ENCODE assay signal across 8 cellular contexts in genomic region chrX:154396948-154397887, GRCh38. TPM values are rescaled to one million over a fixed set of nuclear protein-coding genes. Genes with fewer than 3 reads are reported as not detected.
A peak's percentile ranks its signal among the peaks of the same experiment; 100 is the strongest.
DNase-seq lines count a peak whose midpoint lies in the region; FAIRE-seq and TF ChIP-seq lines count a peak whose summit lies in the region.

No MANE protein-coding gene starts in this region.

- no peaks in the 10 kb centered on the region for H3K9me3 ChIP-seq in HAP-1

- FAIRE-seq in GM12891 (lab: Jason Lieb, UNC) (peak; percentile 75), bronchial epithelial cell (lab: Jason Lieb, UNC) (no peak)

- peak; percentile 47 for DNase-seq in GM12891 (ENCODE audit: insufficient read length, low spot score)
- peak; percentile 80 to 91 for DNase-seq in HAP-1 (ENCODE audit: low spot score in 2 of 2)
- no peak for DNase-seq in LNCaP clone FGC (ENCODE audit: low read depth)
- peak in 4 of 5 experiments; percentile 31 to 74 (median 50) for DNase-seq in T-helper 2 cell
- peak; percentile 53 for DNase-seq in bronchial epithelial cell (ENCODE audit: low read depth)
- DNase-seq in kidney epithelial cell (ENCODE audit: low read depth): no peak
- peak; percentile 30 to 64 (median 36) for DNase-seq in stimulated activated CD4-positive, alpha-beta T cell treated with anti-CD3 and anti-CD28 coated beads, Interleukin-12 subunit alpha, Interleukin-12 subunit beta, amount 100 ng/mL, for 48 hours (ENCODE audit: low read depth in 2 of 3, low spot score in 1 of 3)
- no peak for DNase-seq in cortex of kidney (lab: John Stamatoyannopoulos, UW)

- H3K36me3 ChIP-seq in HAP-1 (replicated peaks) (peaks cover 32% of the 10 kb centered on the region), bronchial epithelial cell (ENCODE audit: control insufficient read depth, insufficient read depth, low read length) (peaks cover 11% of the 10 kb centered on the region), kidney epithelial cell (ENCODE audit: control insufficient read depth, insufficient read depth, low read length) (peaks cover 2% of the 10 kb centered on the region)

- H3K4me3 ChIP-seq in HAP-1 (peak overlapping the region; percentile 78), LNCaP clone FGC (ENCODE audit: low read depth, low read length) (peak overlapping the region; percentile 87), bronchial epithelial cell (ENCODE audit: low read depth, low read length) (peak overlapping the region; percentile 77), kidney epithelial cell (ENCODE audit: low read depth, low read length) (peak overlapping the region; percentile 47)

- no peaks in the 10 kb centered on the region for H3K27me3 ChIP-seq in HAP-1 (ENCODE audit: low read depth)
- no peaks in the 10 kb centered on the region for H3K27me3 ChIP-seq in bronchial epithelial cell (ENCODE audit: control insufficient read depth, insufficient read depth, low read length)
- no peaks in the 10 kb centered on the region for H3K27me3 ChIP-seq in kidney epithelial cell (ENCODE audit: control insufficient read depth, insufficient read depth, low read length)

- peaks cover 9% of the 10 kb centered on the region for H3K4me1 ChIP-seq in HAP-1

- TF ChIP-seq CTCF in LNCaP clone FGC (IDR thresholded peaks at IDR 0.05; ENCODE audit: control insufficient read depth, extremely low read depth, insufficient read depth) (no peak), bronchial epithelial cell (IDR thresholded peaks at IDR 0.05; ENCODE audit: insufficient read depth, low read length, severe bottlenecking) (no peak), kidney epithelial cell (IDR thresholded peaks at IDR 0.05; ENCODE audit: insufficient read depth, low read length, poor library complexity, severe bottlenecking) (no peak)

- in situ Hi-C loops in HAP-1 (cut with MboI; ENCODE audit: low sequenced_read_pairs): loop anchor here (25.0 kb wide), 1 partner anchor 365 kb away; the partner anchor contains the start of genes DKC1 and GAB3

- TF ChIP-seq POLR2A in GM12891 (IDR thresholded peaks at IDR 0.05; ENCODE audit: low read depth, low read length): no peak

TF ChIP-seq in GM12891, 5 proteins besides CTCF, POLR2A, EP300 and RAD21:
- TF ChIP-seq TAF1 (IDR thresholded peaks at IDR 0.05; ENCODE audit: low read depth, low read length): no peak

RNA-seq across cellular contexts. Expression of gene RPL10, which starts 1.0 kb away (rescaled TPM):
- 5,072 TPM for polyA plus RNA-seq in GM12891 (2012; ENCODE audit: low read depth, missing spikeins)
- 2,240 and 6,023 TPM in 2 replicates for total RNA-seq in bronchial epithelial cell
- 8,307 and 11,298 TPM in 2 replicates for total RNA-seq in kidney epithelial cell

RNA-seq across cellular contexts. Expression of gene DNASE1L1, which starts 11.8 kb away (rescaled TPM):
- 11.7 TPM for polyA plus RNA-seq in GM12891 (2012; ENCODE audit: low read depth, missing spikeins)
- 38.7 and 70.7 TPM in 2 replicates for total RNA-seq in bronchial epithelial cell
- total RNA-seq in kidney epithelial cell: 15.5 and 16.6 TPM in 2 replicates

RNA-seq across cellular contexts. Expression of gene TAFAZZIN, which starts 14.1 kb away (rescaled TPM):
- polyA plus RNA-seq in GM12891 (2012; ENCODE audit: low read depth, missing spikeins): 20.7 TPM
- total RNA-seq in bronchial epithelial cell (20.6 and 22.4 TPM in 2 replicates), kidney epithelial cell (55.2 and 62.0 TPM in 2 replicates)

RNA-seq across cellular contexts. Expression of gene EMD, which starts 18.1 kb away (rescaled TPM):
- polyA plus RNA-seq in GM12891 (2012; ENCODE audit: low read depth, missing spikeins): 51.9 TPM
- total RNA-seq in bronchial epithelial cell: 16.1 and 27.3 TPM in 2 replicates
- total RNA-seq in kidney epithelial cell: 56.2 and 60.5 TPM in 2 replicates

RNA-seq across cellular contexts. Expression of gene FLNA, which starts 22.8 kb away (rescaled TPM):
- polyA plus RNA-seq in GM12891 (2012; ENCODE audit: low read depth, missing spikeins): 184 TPM
- total RNA-seq in bronchial epithelial cell (676 and 858 TPM in 2 replicates), kidney epithelial cell (2,357 and 2,761 TPM in 2 replicates)

Comparison
In these comparisons a context has a peak if more than half of its experiments do, and no peak if none do; other contexts are left out.
1. DNase-seq: peak in GM12891 (single experiment), HAP-1 (2 of 2), T-helper 2 cell (4 of 5), bronchial epithelial cell (single experiment) and stimulated activated CD4-positive, alpha-beta T cell treated with anti-CD3 and anti-CD28 coated beads, Interleukin-12 subunit alpha, Interleukin-12 subunit beta, amount 100 ng/mL, for 48 hours (3 of 3); none in LNCaP clone FGC (single experiment), kidney epithelial cell (single experiment) and cortex of kidney (single experiment).
2. Peak in every context shown above with its lines, with median percentiles within 50 percentile points of each other: H3K4me3 ChIP-seq.